27 cellular contexts compared by ENCODE assay signal in genomic region chr4:111675746-111676145, GRCh38.
"Had no signal": no experiment of that assay in that cellular context is flagged by ENCODE, and none has a peak within 500 bp of the region (broad histone marks: within the 10 kb centered on the region; RNA-seq: fewer than 3 reads in every experiment).

No MANE protein-coding gene starts in this region.

- H3K4me1 Mint-ChIP-seq: activated CD4-positive, alpha-beta memory T cell treated with anti-CD3 and anti-CD28 coated beads, Interleukin-2, amount 10 ng/mL, durations not matched to agents 7 days and 5 days; activated CD4-positive, alpha-beta T cell treated with anti-CD3 and anti-CD28 coated beads, Interleukin-2, amount 10 ng/mL, durations not matched to agents 7 days and 5 days; activated naive CD4-positive, alpha-beta T cell treated with anti-CD3 and anti-CD28 coated beads, Interleukin-2, amount 50 U/mL, for 24 hours; activated naive CD8-positive, alpha-beta T cell treated with anti-CD3 and anti-CD28 coated beads for 36 hours; activated naive CD8-positive, alpha-beta T cell treated with anti-CD3 and anti-CD28 coated beads, Interleukin-2, amount 50 U/mL, for 24 hours; activated T-helper 17 cell treated with anti-CD3 and anti-CD28 coated beads, Interleukin-2, amount 50 U/mL, for 72 hours had no signal

- H3K4me3 Mint-ChIP-seq: activated CD4-positive, alpha-beta memory T cell treated with anti-CD3 and anti-CD28 coated beads, Interleukin-2, amount 10 ng/mL, durations not matched to agents 7 days and 5 days; activated CD4-positive, alpha-beta T cell treated with anti-CD3 and anti-CD28 coated beads, Interleukin-2, amount 10 ng/mL, durations not matched to agents 7 days and 5 days; activated naive CD4-positive, alpha-beta T cell treated with anti-CD3 and anti-CD28 coated beads for 36 hours; activated naive CD4-positive, alpha-beta T cell treated with anti-CD3 and anti-CD28 coated beads, Interleukin-2, amount 50 U/mL, for 24 hours; activated naive CD8-positive, alpha-beta T cell treated with anti-CD3 and anti-CD28 coated beads for 36 hours; activated naive CD8-positive, alpha-beta T cell treated with anti-CD3 and anti-CD28 coated beads, Interleukin-2, amount 50 U/mL, for 24 hours; activated T-cell treated with anti-CD3 and anti-CD28 coated beads, Interleukin-2, amount 50 U/mL, for 4 hours; activated T-helper 17 cell treated with anti-CD3 and anti-CD28 coated beads, Interleukin-2, amount 50 U/mL, for 72 hours; effector memory CD8-positive, alpha-beta T cell had no signal

- H3K27me3 ChIP-seq: adrenal gland, body of pancreas, esophagus squamous epithelium, gastroesophageal sphincter, heart right ventricle had no signal

- DNase-seq: activated CD4-positive, alpha-beta memory T cell treated with anti-CD3 and anti-CD28 coated beads, Interleukin-2, amount 10 ng/mL, durations not matched to agents 7 days and 5 days; activated CD4-positive, alpha-beta T cell treated with anti-CD3 and anti-CD28 coated beads for 1 hour; activated CD4-positive, alpha-beta T cell treated with anti-CD3 and anti-CD28 coated beads for 4 hours; activated CD4-positive, alpha-beta T cell treated with anti-CD3 and anti-CD28 coated beads, Interleukin-2, amount 10 ng/mL, durations not matched to agents 7 days and 5 days; activated CD4-positive, alpha-beta T cell treated with anti-CD3 and anti-CD28 coated beads, Interleukin-2, amount 50 U/mL, for 4 hours; activated effector memory CD4-positive, alpha-beta T cell treated with anti-CD3 and anti-CD28 coated beads, Interleukin-2, amount 50 U/mL, for 16 hours; activated naive CD4-positive, alpha-beta T cell treated with anti-CD3 and anti-CD28 coated beads for 36 hours; activated naive CD8-positive, alpha-beta T cell treated with anti-CD3 and anti-CD28 coated beads for 36 hours; activated naive CD8-positive, alpha-beta T cell treated with anti-CD3 and anti-CD28 coated beads, Interleukin-2, amount 50 U/mL, for 24 hours; activated T-cell treated with anti-CD3 and anti-CD28 coated beads, Interleukin-2, amount 50 U/mL, for 4 hours; adrenal gland; amygdala; aorta; body of pancreas; caudate nucleus; cortex of kidney; dermis blood vessel endothelial cell; effector CD4-positive, alpha-beta T cell; effector memory CD8-positive, alpha-beta T cell; esophagus squamous epithelium; foreskin melanocyte; heart right ventricle; T-helper 2 cell had no signal

- H3K27ac ChIP-seq: adrenal gland, body of pancreas, epithelial cell of prostate, esophagus squamous epithelium, gastroesophageal sphincter, heart right ventricle had no signal

- H3K4me3 ChIP-seq: adrenal gland, body of pancreas, esophagus squamous epithelium, gastroesophageal sphincter, heart right ventricle had no signal

- H3K27ac Mint-ChIP-seq: activated CD4-positive, alpha-beta memory T cell treated with anti-CD3 and anti-CD28 coated beads, Interleukin-2, amount 10 ng/mL, durations not matched to agents 7 days and 5 days; activated CD4-positive, alpha-beta T cell treated with anti-CD3 and anti-CD28 coated beads, Interleukin-2, amount 10 ng/mL, durations not matched to agents 7 days and 5 days; activated naive CD4-positive, alpha-beta T cell treated with anti-CD3 and anti-CD28 coated beads for 36 hours; activated naive CD4-positive, alpha-beta T cell treated with anti-CD3 and anti-CD28 coated beads, Interleukin-2, amount 50 U/mL, for 24 hours; activated naive CD8-positive, alpha-beta T cell treated with anti-CD3 and anti-CD28 coated beads for 36 hours; activated naive CD8-positive, alpha-beta T cell treated with anti-CD3 and anti-CD28 coated beads, Interleukin-2, amount 50 U/mL, for 24 hours; activated T-helper 17 cell treated with anti-CD3 and anti-CD28 coated beads, Interleukin-2, amount 50 U/mL, for 72 hours; effector memory CD8-positive, alpha-beta T cell had no signal

- H3K36me3 Mint-ChIP-seq: activated naive CD4-positive, alpha-beta T cell treated with anti-CD3 and anti-CD28 coated beads, Interleukin-2, amount 50 U/mL, for 24 hours; activated naive CD8-positive, alpha-beta T cell treated with anti-CD3 and anti-CD28 coated beads for 36 hours had no signal

- ATAC-seq: activated naive CD8-positive, alpha-beta T cell treated with anti-CD3 and anti-CD28 coated beads, Interleukin-2, amount 50 U/mL, for 24 hours; activated T-cell treated with anti-CD3 and anti-CD28 coated beads, Interleukin-2, amount 50 U/mL, for 4 hours; activated T-helper 17 cell treated with anti-CD3 and anti-CD28 coated beads, Interleukin-2, amount 50 U/mL, for 72 hours; body of pancreas; effector memory CD8-positive, alpha-beta T cell; gastroesophageal sphincter; heart right ventricle had no signal

- H3K9me3 Mint-ChIP-seq: activated CD4-positive, alpha-beta memory T cell treated with anti-CD3 and anti-CD28 coated beads, Interleukin-2, amount 10 ng/mL, durations not matched to agents 7 days and 5 days; activated CD4-positive, alpha-beta T cell treated with anti-CD3 and anti-CD28 coated beads, Interleukin-2, amount 10 ng/mL, durations not matched to agents 7 days and 5 days; activated naive CD4-positive, alpha-beta T cell treated with anti-CD3 and anti-CD28 coated beads, Interleukin-2, amount 50 U/mL, for 24 hours; activated naive CD8-positive, alpha-beta T cell treated with anti-CD3 and anti-CD28 coated beads for 36 hours; activated naive CD8-positive, alpha-beta T cell treated with anti-CD3 and anti-CD28 coated beads, Interleukin-2, amount 50 U/mL, for 24 hours; activated T-cell treated with anti-CD3 and anti-CD28 coated beads, Interleukin-2, amount 50 U/mL, for 4 hours; activated T-helper 17 cell treated with anti-CD3 and anti-CD28 coated beads, Interleukin-2, amount 50 U/mL, for 72 hours had no signal

- H3K36me3 ChIP-seq: adrenal gland, esophagus squamous epithelium, gastroesophageal sphincter, heart right ventricle had no signal

- H3K4me1 ChIP-seq: adrenal gland, body of pancreas, esophagus squamous epithelium, gastroesophageal sphincter had no signal

- H3K27me3 Mint-ChIP-seq: activated CD4-positive, alpha-beta memory T cell treated with anti-CD3 and anti-CD28 coated beads, Interleukin-2, amount 10 ng/mL, durations not matched to agents 7 days and 5 days; activated CD4-positive, alpha-beta T cell treated with anti-CD3 and anti-CD28 coated beads, Interleukin-2, amount 10 ng/mL, durations not matched to agents 7 days and 5 days; activated naive CD4-positive, alpha-beta T cell treated with anti-CD3 and anti-CD28 coated beads, Interleukin-2, amount 50 U/mL, for 24 hours; activated naive CD8-positive, alpha-beta T cell treated with anti-CD3 and anti-CD28 coated beads for 36 hours; activated naive CD8-positive, alpha-beta T cell treated with anti-CD3 and anti-CD28 coated beads, Interleukin-2, amount 50 U/mL, for 24 hours; activated T-helper 17 cell treated with anti-CD3 and anti-CD28 coated beads, Interleukin-2, amount 50 U/mL, for 72 hours; effector memory CD8-positive, alpha-beta T cell had no signal

- H3K9me3 ChIP-seq: adrenal gland, body of pancreas, esophagus squamous epithelium, gastroesophageal sphincter, heart right ventricle had no signal
